11 cellular contexts compared by ENCODE assay signal in the genomic region with DNA sequence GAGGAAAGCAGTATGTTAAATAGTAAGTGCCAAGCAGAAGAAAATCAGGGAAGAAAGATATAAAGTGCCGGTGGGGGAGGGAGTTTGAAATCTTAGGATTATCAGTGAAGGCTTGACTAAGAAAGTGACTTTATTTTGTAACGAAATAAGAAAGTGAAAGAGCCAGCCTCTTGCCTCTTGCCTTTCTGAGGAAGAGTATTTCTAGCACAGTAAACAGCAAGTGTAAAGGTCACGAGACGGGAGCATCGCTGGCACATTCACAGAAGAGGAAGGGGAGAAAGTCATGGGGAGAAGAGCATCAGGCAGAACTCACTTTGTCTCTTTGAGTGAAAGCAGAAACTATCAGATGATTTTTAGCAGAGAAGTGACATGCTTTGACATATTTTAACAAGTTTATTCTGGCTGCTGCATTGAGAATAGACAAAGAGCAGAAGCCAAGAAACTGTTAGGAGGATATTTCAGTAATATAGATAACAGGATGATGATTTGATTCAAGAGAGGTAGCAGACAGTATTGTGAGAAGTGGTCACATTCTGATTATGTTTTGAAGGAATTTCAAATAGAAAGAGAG.
DNase-seq lines count a peak whose midpoint lies in the region; ATAC-seq and TF ChIP-seq lines count a peak whose summit lies in the region.
"Had no signal": no experiment of that assay in that cellular context is flagged by ENCODE, and none has a peak within 500 bp of the region (broad histone marks: within the 10 kb centered on the region; RNA-seq: fewer than 3 reads in every experiment).

No MANE protein-coding gene starts in this region.

- H3K4me1 ChIP-seq in OCI-LY3 (ENCODE audit: low read length) (peaks cover 29% of the 10 kb centered on the region), rectal smooth muscle tissue (ENCODE audit: control insufficient read depth, insufficient read depth, low read length) (peaks cover 24% of the 10 kb centered on the region)

- H3K9ac ChIP-seq in OCI-LY3 (ENCODE audit: low read length) = no peak overlapping the region
- no peak overlapping the region for H3K9ac ChIP-seq in rectal smooth muscle tissue (ENCODE audit: low read length)
- H3K9ac ChIP-seq: neural progenitor cell had no signal

- no peak overlapping the region for H2AFZ ChIP-seq in OCI-LY3 (ENCODE audit: low read depth, low read length)
- H2AFZ ChIP-seq: neural progenitor cell had no signal

- no peaks in the 10 kb centered on the region for H3K9me3 ChIP-seq in OCI-LY3 (ENCODE audit: insufficient read depth, low read length)

- H3K27me3 ChIP-seq in OCI-LY3 (ENCODE audit: low read depth, low read length) (no peaks in the 10 kb centered on the region), rectal smooth muscle tissue (ENCODE audit: control insufficient read depth, insufficient read depth, low read length) (no peaks in the 10 kb centered on the region)
- H3K27me3 ChIP-seq: neural progenitor cell had no signal

- no peaks in the 10 kb centered on the region for H3K79me2 ChIP-seq in OCI-LY3 (ENCODE audit: low read length)

- peak; percentile 43 for ATAC-seq in GM18861 (IDR thresholded peaks at IDR 0.05; ENCODE audit: unreplicated experiment)
- ATAC-seq in GM19467 (IDR thresholded peaks at IDR 0.05; ENCODE audit: unreplicated experiment) = peak; percentile 67
- no peak for ATAC-seq in HG02970 (IDR thresholded peaks at IDR 0.05; ENCODE audit: low FRiP score, unreplicated experiment)
- ATAC-seq: K562 had no signal

- H3K27ac ChIP-seq in OCI-LY3 (ENCODE audit: low read length) (peak overlapping the region; percentile 27), rectal smooth muscle tissue (ENCODE audit: low read depth, low read length) (peak overlapping the region; percentile 48)
- H3K27ac ChIP-seq: neural progenitor cell had no signal

- DNase-seq in NCI-H2196 treated with DMSO at 0.1 percent for 48 hours (lab: John Stamatoyannopoulos, UW; ENCODE audit: unreplicated experiment) = no peak
- DNase-seq in RPMI8226 = no peak
- no peak for DNase-seq in cerebellum (ENCODE audit: low spot score)
- DNase-seq: DMS79 treated with DMSO at 0.1 percent for 48 hours had no signal

- H3K36me3 ChIP-seq in OCI-LY3 (replicated peaks; ENCODE audit: low read depth, low read length) (peaks cover 4% of the 10 kb centered on the region), rectal smooth muscle tissue (ENCODE audit: control insufficient read depth, insufficient read depth, low read length) (no peaks in the 10 kb centered on the region)
- H3K36me3 ChIP-seq: neural progenitor cell had no signal

- H3K4me3 ChIP-seq in OCI-LY3 (ENCODE audit: low read length) = peak overlapping the region; percentile 9; the same call in 1 of the 2 replicates
- no peak overlapping the region for H3K4me3 ChIP-seq in rectal smooth muscle tissue (ENCODE audit: low read length)
- H3K4me3 ChIP-seq: K562, neural progenitor cell had no signal

- no peaks in the 10 kb centered on the region for H4K20me1 ChIP-seq in OCI-LY3 (ENCODE audit: insufficient read depth, low read length)

- TF ChIP-seq CTCF in OCI-LY3 (IDR thresholded peaks at IDR 0.05; ENCODE audit: low read depth, low read length) = no peak

- H3K4me2 ChIP-seq in OCI-LY3 (ENCODE audit: low read length) = peak overlapping the region; percentile 35
- H3K4me2 ChIP-seq: neural progenitor cell had no signal
